ENCODE assay signal across 8 cellular contexts in genomic region chr20:4740774-4741431, GRCh38.
DNase-seq lines count a peak whose midpoint lies in the region; ATAC-seq and TF ChIP-seq lines count a peak whose summit lies in the region.

No MANE protein-coding gene starts in this region.

- DNase-seq in AG08395 (ENCODE audit: low spot score), result peak; percentile 49
- DNase-seq in GM13976 (ENCODE audit: low spot score), result no peak
- DNase-seq in RWPE1 (ENCODE audit: low spot score), result no peak
- DNase-seq in activated T-helper 1 cell treated with anti-CD3 and anti-CD28 coated beads, Interleukin-2, amount 50 U/mL, for 16 hours (ENCODE audit: low read depth in 1 of 2, low spot score in 1 of 2), result peak; percentile 41 to 51
- DNase-seq in glomerular visceral epithelial cell (ENCODE audit: extremely low spot score), result peak; percentile 36
- peak; percentile 32 to 65 (median 51) for DNase-seq in stimulated activated CD4-positive, alpha-beta T cell treated with anti-CD3 and anti-CD28 coated beads, Interleukin-12 subunit alpha, Interleukin-12 subunit beta, amount 100 ng/mL, for 48 hours (ENCODE audit: low read depth in 2 of 3, low spot score in 1 of 3)
- DNase-seq in dedifferentiated amniotic fluid mesenchymal stem cell (ENCODE audit: extremely low spot score), result no peak

- H3K27ac ChIP-seq in RWPE1, result no peak overlapping the region

- CTCF ChIA-PET in RWPE1 (lab: Yijun Ruan, JAX), result interaction anchor here (0.5 to 1.2 kb wide), 6 partner anchors 9 to 957 kb away, joined by 3 to 4 read pairs (median 3); no protein-coding TSS in a partner anchor

- POLR2A ChIA-PET in RWPE1 (lab: Yijun Ruan, JAX; ENCODE audit: low non-redundant PET), result no interaction called here

- in situ Hi-C loops in GM13976 (cut with MboI; ENCODE audit: low sequenced_read_pairs, unreplicated experiment), result no loop called here

- ATAC-seq in HG03469 (IDR thresholded peaks at IDR 0.05; ENCODE audit: unreplicated experiment), result no peak

- peak; percentile 64 for TF ChIP-seq CTCF in GM13976 (IDR thresholded peaks at IDR 0.05; ENCODE audit: borderline replicate concordance, control extremely low read depth, extremely low read depth, insufficient read depth, missing control alignments)
- TF ChIP-seq CTCF in RWPE1 (conservative IDR thresholded peaks at IDR 0.05; ENCODE audit: low read depth), result peak; percentile 69

Comparison
In these comparisons a context has a peak if more than half of its experiments do, and no peak if none do; other contexts are left out.
1. DNase-seq: peak in AG08395 (single experiment), activated T-helper 1 cell treated with anti-CD3 and anti-CD28 coated beads, Interleukin-2, amount 50 U/mL, for 16 hours (2 of 2), glomerular visceral epithelial cell (single experiment) and stimulated activated CD4-positive, alpha-beta T cell treated with anti-CD3 and anti-CD28 coated beads, Interleukin-12 subunit alpha, Interleukin-12 subunit beta, amount 100 ng/mL, for 48 hours (3 of 3); none in GM13976 (single experiment), RWPE1 (single experiment) and dedifferentiated amniotic fluid mesenchymal stem cell (single experiment).